ENCODE assay signal across 1 cellular context in the genomic region with DNA sequence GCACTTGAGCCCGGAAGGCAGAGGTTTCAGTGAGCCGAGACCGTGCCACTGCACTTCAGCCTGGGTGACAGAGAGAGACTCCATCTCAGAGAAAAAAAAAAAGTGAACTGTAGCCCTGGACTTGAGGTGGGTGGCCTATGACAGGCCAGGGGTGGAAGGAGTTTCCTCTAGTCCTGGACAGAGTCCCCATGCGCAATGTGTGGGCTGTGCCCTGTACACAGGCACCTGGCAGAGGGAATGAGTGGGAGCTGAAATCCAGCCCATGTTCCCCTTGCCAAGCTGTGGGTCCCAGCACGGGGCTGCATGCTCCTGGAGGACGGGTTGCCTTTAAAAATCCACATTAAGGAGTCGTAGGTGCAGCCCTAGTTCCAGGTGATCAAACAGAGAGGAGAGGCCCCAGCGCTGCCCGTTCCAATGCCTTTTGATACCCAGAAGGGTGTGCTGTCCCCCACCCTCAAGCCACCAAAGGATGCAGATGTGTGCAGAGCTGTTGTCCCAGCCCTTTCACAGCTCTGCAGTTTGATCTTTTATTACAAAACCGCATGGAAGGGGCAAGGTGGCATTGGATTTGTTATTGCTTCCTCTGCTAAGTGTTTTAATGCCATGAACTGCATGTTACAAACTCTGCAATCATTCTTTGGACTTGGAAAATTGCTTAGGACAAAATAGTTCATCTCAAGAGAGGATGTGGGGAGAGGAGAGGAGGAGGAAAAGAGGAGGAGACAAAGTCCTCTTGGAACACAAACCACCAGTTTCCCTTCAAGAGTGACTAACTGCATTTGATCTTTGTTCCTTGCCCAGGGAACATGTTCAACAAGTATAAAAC.
TF ChIP-seq lines count a peak whose summit lies in the region.

No MANE protein-coding gene starts in this region.

TF ChIP-seq in HEK293, 187 proteins besides CTCF, POLR2A, EP300 and RAD21 (continued from another document):
- no peak for TF ChIP-seq ZNF169 (tag by site-specific recombination; IDR thresholded peaks at IDR 0.05)
